ENCODE assay signal across 14 cellular contexts in genomic region chr1:236543065-236543669, GRCh38. TPM values are rescaled to one million over a fixed set of nuclear protein-coding genes. Genes with fewer than 3 reads are reported as not detected.
A peak's percentile ranks its signal among the peaks of the same experiment; 100 is the strongest.
DNase-seq lines count a peak whose midpoint lies in the region; ATAC-seq and TF ChIP-seq lines count a peak whose summit lies in the region.
"Had no signal": no experiment of that assay in that cellular context is flagged by ENCODE, and none has a peak within 500 bp of the region (broad histone marks: within the 10 kb centered on the region; RNA-seq: fewer than 3 reads in every experiment).

No MANE protein-coding gene starts in this region.

- no peak for ATAC-seq in CD4-positive, CD25-positive, alpha-beta regulatory T cell (ENCODE audit: low read depth in 2 of 2)
- ATAC-seq in GM23338, result peak; percentile 91

- no peak overlapping the region for H3K4me2 ChIP-seq in GM23338

- no peak overlapping the region for H3K4me3 ChIP-seq in CD4-positive, CD25-positive, alpha-beta regulatory T cell (ENCODE audit: low read depth, low read length)
- H3K4me3 ChIP-seq in GM23338, result no peak overlapping the region
- H3K4me3 ChIP-seq in astrocyte of the spinal cord (ENCODE audit: low read depth, low read length), result no peak overlapping the region

- no peaks in the 10 kb centered on the region for H3K9me3 Mint-ChIP-seq in CD4-positive, CD25-positive, alpha-beta regulatory T cell
- H3K9me3 Mint-ChIP-seq in GM23338, result no peaks in the 10 kb centered on the region
- no peaks in the 10 kb centered on the region for H3K9me3 Mint-ChIP-seq in mesothelial cell of epicardium
- no peaks in the 10 kb centered on the region for H3K9me3 Mint-ChIP-seq in activated T-helper 1 cell treated with anti-CD3 and anti-CD28 coated beads, Interleukin-12 subunit alpha, Interleukin-12 subunit beta, Interleukin-2, Interleukin-4 antibody, amounts not matched to agents 30 ng/mL and 10 ng/mL and 1 ng/mL, durations not matched to agents 14 hours and 24 hours and 36 hours
- H3K9me3 Mint-ChIP-seq: CD8-positive, alpha-beta memory T cell; nephron had no signal

- H3K27me3 ChIP-seq in CD4-positive, CD25-positive, alpha-beta regulatory T cell (ENCODE audit: control insufficient read depth, insufficient read depth, low read length), result no peaks in the 10 kb centered on the region
- H3K27me3 ChIP-seq in GM23338 (ENCODE audit: insufficient read depth), result no peaks in the 10 kb centered on the region

- no peaks in the 10 kb centered on the region for H3F3A ChIP-seq in GM23338 (replicated peaks; ENCODE audit: low read depth)

- peaks cover 16 to 41% (median 26%) of the 10 kb centered on the region in 4 donors for H3K4me1 Mint-ChIP-seq in CD4-positive, CD25-positive, alpha-beta regulatory T cell
- no peaks in the 10 kb centered on the region for H3K4me1 Mint-ChIP-seq in GM23338
- H3K4me1 Mint-ChIP-seq in mesothelial cell of epicardium, result peaks cover 3% of the 10 kb centered on the region
- peaks cover 20% of the 10 kb centered on the region for H3K4me1 Mint-ChIP-seq in activated T-helper 1 cell treated with anti-CD3 and anti-CD28 coated beads, Interleukin-12 subunit alpha, Interleukin-12 subunit beta, Interleukin-2, Interleukin-4 antibody, amounts not matched to agents 30 ng/mL and 10 ng/mL and 1 ng/mL, durations not matched to agents 14 hours and 24 hours and 36 hours (ENCODE audit: low read depth)
- H3K4me1 Mint-ChIP-seq: nephron had no signal

- H2AFZ ChIP-seq in GM23338, result no peak overlapping the region

- peak; percentile 27 to 38; a peak in 2 of 4 replicates for TF ChIP-seq CTCF in GM23338 (conservative IDR thresholded peaks at IDR 0.05; ENCODE audit: low read depth in 2 of 2)
- peak; percentile 19 for TF ChIP-seq CTCF in astrocyte of the spinal cord (IDR thresholded peaks at IDR 0.05; ENCODE audit: low read depth, low read length)
- no peak for TF ChIP-seq CTCF in mesothelial cell of epicardium (IDR thresholded peaks at IDR 0.05; ENCODE audit: unreplicated experiment)

- intact Hi-C loops in activated T-helper 1 cell treated with anti-CD3 and anti-CD28 coated beads, Interleukin-12 subunit alpha, Interleukin-12 subunit beta, Interleukin-2, Interleukin-4 antibody, amounts not matched to agents 30 ng/mL and 10 ng/mL and 1 ng/mL, durations not matched to agents 14 hours and 24 hours and 36 hours (cut with micrococcal nuclease), result no loop called here

- peaks cover 20% of the 10 kb centered on the region for H3K4me1 ChIP-seq in CD4-positive, CD25-positive, alpha-beta regulatory T cell (ENCODE audit: control insufficient read depth, insufficient read depth, low read length, poor library complexity, severe bottlenecking)
- no peaks in the 10 kb centered on the region for H3K4me1 ChIP-seq in GM23338 (ENCODE audit: insufficient read depth)

- peaks cover 69% of the 10 kb centered on the region for H3K36me3 Mint-ChIP-seq in CD4-positive, CD25-positive, alpha-beta regulatory T cell
- H3K36me3 Mint-ChIP-seq in GM23338 (ENCODE audit: low read depth) (peaks cover 46% of the 10 kb centered on the region), mesothelial cell of epicardium (peaks cover 54% of the 10 kb centered on the region)
- peaks cover 68% of the 10 kb centered on the region for H3K36me3 Mint-ChIP-seq in activated T-helper 1 cell treated with anti-CD3 and anti-CD28 coated beads, Interleukin-12 subunit alpha, Interleukin-12 subunit beta, Interleukin-2, Interleukin-4 antibody, amounts not matched to agents 30 ng/mL and 10 ng/mL and 1 ng/mL, durations not matched to agents 14 hours and 24 hours and 36 hours (ENCODE audit: low read depth)

- peaks cover under 1% of the 10 kb centered on the region for H4K20me1 ChIP-seq in GM23338 (replicated peaks; ENCODE audit: insufficient read depth)

- no peak for DNase-seq in CD4-positive, CD25-positive, alpha-beta regulatory T cell
- DNase-seq in GM23338 (ENCODE audit: low spot score) (peak; percentile 56), astrocyte of the spinal cord (ENCODE audit: low read depth, low spot score) (no peak), mesothelial cell of epicardium (ENCODE audit: low spot score in 2 of 2, unreplicated experiment in 2 of 2) (no peak), NCI-H187 (lab: John Stamatoyannopoulos, UW) (no peak), NCI-H2029 (lab: John Stamatoyannopoulos, UW) (no peak), DMS79 treated with DMSO at 0.1 percent for 48 hours (lab: John Stamatoyannopoulos, UW) (no peak)
- DNase-seq in activated T-helper 1 cell treated with anti-CD3 and anti-CD28 coated beads, Interleukin-12 subunit alpha, Interleukin-12 subunit beta, Interleukin-2, Interleukin-4 antibody, amounts not matched to agents 30 ng/mL and 10 ng/mL and 1 ng/mL, durations not matched to agents 14 hours and 24 hours and 36 hours (ENCODE audit: low spot score), result no peak
- DNase-seq: amygdala; CD8-positive, alpha-beta memory T cell; effector CD4-positive, alpha-beta T cell; NCI-H1105; NCI-H446 treated with DMSO at 0.1 percent for 48 hours had no signal

- H3K79me2 ChIP-seq in GM23338 (replicated peaks; ENCODE audit: insufficient read depth), result no peaks in the 10 kb centered on the region

- H3K36me3 ChIP-seq in CD4-positive, CD25-positive, alpha-beta regulatory T cell (ENCODE audit: control insufficient read depth, insufficient read depth, low read length), result peaks cover 97% of the 10 kb centered on the region
- H3K36me3 ChIP-seq in GM23338 (ENCODE audit: insufficient read depth), result peaks cover 21% of the 10 kb centered on the region

- no peak overlapping the region for H3K27ac ChIP-seq in CD4-positive, CD25-positive, alpha-beta regulatory T cell (ENCODE audit: insufficient read depth, low read length, poor library complexity, severe bottlenecking)
- no peak overlapping the region for H3K27ac ChIP-seq in GM23338 (ENCODE audit: low read depth)

- in situ Hi-C loops in astrocyte of the spinal cord (cut with HindIII; ENCODE audit: low sequenced_read_pairs), result no loop called here

- no peaks in the 10 kb centered on the region for H3K9me2 ChIP-seq in GM23338 (ENCODE audit: insufficient read depth)

- no peaks in the 10 kb centered on the region for H3K9me3 ChIP-seq in CD4-positive, CD25-positive, alpha-beta regulatory T cell (ENCODE audit: control insufficient read depth in 2 of 2, low read length in 2 of 2)

- H3K27me3 Mint-ChIP-seq in CD4-positive, CD25-positive, alpha-beta regulatory T cell, result no peaks in the 10 kb centered on the region
- H3K27me3 Mint-ChIP-seq in GM23338 (ENCODE audit: insufficient read depth, low read depth, poor library complexity), result no peaks in the 10 kb centered on the region
- no peaks in the 10 kb centered on the region for H3K27me3 Mint-ChIP-seq in mesothelial cell of epicardium (ENCODE audit: low read depth)
- H3K27me3 Mint-ChIP-seq in activated T-helper 1 cell treated with anti-CD3 and anti-CD28 coated beads, Interleukin-12 subunit alpha, Interleukin-12 subunit beta, Interleukin-2, Interleukin-4 antibody, amounts not matched to agents 30 ng/mL and 10 ng/mL and 1 ng/mL, durations not matched to agents 14 hours and 24 hours and 36 hours (ENCODE audit: insufficient read depth), result no peaks in the 10 kb centered on the region
- H3K27me3 Mint-ChIP-seq: CD8-positive, alpha-beta memory T cell had no signal

- H3K4me3 Mint-ChIP-seq in CD4-positive, CD25-positive, alpha-beta regulatory T cell, result no peak overlapping the region
- H3K4me3 Mint-ChIP-seq in GM23338 (no peak overlapping the region), mesothelial cell of epicardium (no peak overlapping the region)
- no peak overlapping the region for H3K4me3 Mint-ChIP-seq in activated T-helper 1 cell treated with anti-CD3 and anti-CD28 coated beads, Interleukin-12 subunit alpha, Interleukin-12 subunit beta, Interleukin-2, Interleukin-4 antibody, amounts not matched to agents 30 ng/mL and 10 ng/mL and 1 ng/mL, durations not matched to agents 14 hours and 24 hours and 36 hours
- H3K4me3 Mint-ChIP-seq: CD8-positive, alpha-beta memory T cell; nephron had no signal

- H3K27ac Mint-ChIP-seq in CD4-positive, CD25-positive, alpha-beta regulatory T cell, result peak overlapping the region in 2 of 3 donors; percentile 4 to 85
- H3K27ac Mint-ChIP-seq in GM23338, result peak overlapping the region; percentile 38; the same call in 1 of the 2 replicates
- H3K27ac Mint-ChIP-seq in mesothelial cell of epicardium, result peak overlapping the region; percentile 31
- no peak overlapping the region for H3K27ac Mint-ChIP-seq in activated T-helper 1 cell treated with anti-CD3 and anti-CD28 coated beads, Interleukin-12 subunit alpha, Interleukin-12 subunit beta, Interleukin-2, Interleukin-4 antibody, amounts not matched to agents 30 ng/mL and 10 ng/mL and 1 ng/mL, durations not matched to agents 14 hours and 24 hours and 36 hours
- H3K27ac Mint-ChIP-seq: nephron had no signal

RNA-seq across cellular contexts. Expression of gene LGALS8, which starts 19.4 kb away (rescaled TPM):
- total RNA-seq in CD4-positive, CD25-positive, alpha-beta regulatory T cell, result 183 TPM
- 10 to 100 TPM; 53.3 to 70.7 (median 60.1) TPM for polyA plus RNA-seq in CD4-positive, CD25-positive, alpha-beta regulatory T cell
- total RNA-seq in GM23338 (2014; rRNA removed; shearing (Covaris generic)), result 11.5 and 20.2 TPM in 2 replicates
- polyA plus RNA-seq in GM23338 (2016; fragmentation: Nextera tagmentation; extraction: Ambion mirVana), result 10.1 and 10.5 TPM in 2 replicates
- total RNA-seq in mesothelial cell of epicardium, result 67.6 to 71.6 TPM (median 67.8 TPM) in 3 replicates
- total RNA-seq in activated T-helper 1 cell treated with anti-CD3 and anti-CD28 coated beads, Interleukin-12 subunit alpha, Interleukin-12 subunit beta, Interleukin-2, Interleukin-4 antibody, amounts not matched to agents 30 ng/mL and 10 ng/mL and 1 ng/mL, durations not matched to agents 14 hours and 24 hours and 36 hours, result 56.6 and 66.2 TPM in 2 replicates
